Comparison of ENCODE assay signal across 27 cellular contexts in genomic region chr9:106733828-106734227, GRCh38.
"Had no signal": no experiment of that assay in that cellular context is flagged by ENCODE, and none has a peak within 500 bp of the region (broad histone marks: within the 10 kb centered on the region; RNA-seq: fewer than 3 reads in every experiment).

No MANE protein-coding gene starts in this region.

- H3K36me3 ChIP-seq: brain microvascular endothelial cell, cardiac muscle cell had no signal

- H3K27ac ChIP-seq: brain microvascular endothelial cell, cardiac muscle cell, KMS-11, SK-N-MC had no signal

- H3K4me3 ChIP-seq: cardiac muscle cell, SK-N-MC had no signal

- H3K27me3 ChIP-seq: brain microvascular endothelial cell, cardiac muscle cell had no signal

- H3K4me2 ChIP-seq: KMS-11 had no signal

- H3K9ac ChIP-seq: KMS-11 had no signal

- ATAC-seq: activated T-cell treated with anti-CD3 and anti-CD28 coated beads, Interleukin-2, amount 50 U/mL, for 72 hours; Panc1; Right ventricle myocardium inferior; T-cell had no signal

- FAIRE-seq: TTC549 had no signal

- DNase-seq: activated CD4-positive, alpha-beta memory T cell treated with anti-CD3 and anti-CD28 coated beads, Interleukin-2, amount 10 ng/mL, durations not matched to agents 7 days and 5 days; activated CD4-positive, alpha-beta T cell treated with anti-CD3 and anti-CD28 coated beads, Interleukin-2, amount 10 ng/mL, durations not matched to agents 7 days and 5 days; activated CD4-positive, CD25-positive, alpha-beta regulatory T cell; activated CD8-positive, alpha-beta memory T cell treated with anti-CD3 and anti-CD28 coated beads, Interleukin-2, amount 50 U/mL, for 4 hours; activated gamma-delta T cell treated with Interleukin-2 at 50 U/mL for 16 hours; activated naive CD4-positive, alpha-beta T cell treated with anti-CD3 and anti-CD28 coated beads, Interleukin-2, amount 10 ng/mL, durations not matched to agents 7 days and 5 days; activated naive CD8-positive, alpha-beta T cell treated with anti-CD3 and anti-CD28 coated beads for 36 hours; activated T-cell treated with anti-CD3 and anti-CD28 coated beads, Interleukin-2, amount 50 U/mL, for 72 hours; brain microvascular endothelial cell; NCI-H1092; NCI-H1436; NCI-H1694 treated with DMSO at 0.1 percent for 48 hours; NCI-H2029 treated with DMSO at 0.1 percent for 48 hours; NCI-H2171 treated with DMSO at 0.1 percent for 48 hours; NCI-H226; NCI-H510A treated with DMSO at 0.1 percent for 48 hours; NCI-H69; RPMI8226; T-cell; T-helper 2 cell; T1000 had no signal
